ENCODE assay signal across 17 cellular contexts in the genomic region with DNA sequence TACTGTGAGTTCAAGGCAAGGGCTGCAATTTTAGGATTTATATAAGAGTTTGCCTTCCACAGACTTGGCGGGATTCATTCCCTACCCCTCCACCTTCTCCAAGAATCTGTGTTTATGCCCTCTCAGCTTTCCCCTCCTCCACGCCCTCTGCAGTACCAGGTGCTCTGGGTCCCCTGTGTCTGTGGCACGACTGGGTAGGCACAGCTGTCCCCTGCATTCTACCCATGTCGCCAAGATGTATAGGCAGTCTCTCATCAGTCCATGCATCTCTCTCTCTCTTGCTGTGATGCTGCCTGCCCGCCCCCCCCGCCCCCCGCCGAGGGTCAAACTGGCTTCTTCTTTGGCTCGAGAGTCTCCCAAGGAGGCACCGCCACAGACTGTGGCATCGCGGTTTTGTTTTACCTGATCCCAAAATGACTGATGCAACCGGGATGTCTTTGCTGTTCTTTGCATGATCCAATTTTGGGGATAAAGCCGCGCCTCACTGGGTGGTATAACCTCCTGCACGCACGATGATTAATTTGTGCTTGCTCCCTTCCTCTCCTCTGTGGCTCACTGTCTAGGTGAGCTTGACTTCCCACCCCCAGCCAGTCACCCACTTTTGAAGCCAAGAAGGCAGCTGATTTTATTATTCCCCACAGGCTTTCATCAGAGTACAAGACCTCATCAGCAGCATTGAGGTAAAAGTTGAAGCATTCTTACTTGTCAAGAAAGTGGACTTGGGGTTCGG. TPM values are rescaled to one million over a fixed set of nuclear protein-coding genes. Genes with fewer than 3 reads are reported as not detected.
"Had no signal": no experiment of that assay in that cellular context is flagged by ENCODE, and none has a peak within 500 bp of the region (broad histone marks: within the 10 kb centered on the region; RNA-seq: fewer than 3 reads in every experiment).

No MANE protein-coding gene starts in this region.

- H3K27ac ChIP-seq: ascending aorta, psoas muscle, sigmoid colon, suprapubic skin, upper lobe of left lung had no signal

- H3K9me3 Mint-ChIP-seq: activated B cell treated with CpG ODN at 0.5 μM for 24 hours; activated naive CD8-positive, alpha-beta T cell treated with anti-CD3 and anti-CD28 coated beads, Interleukin-2, amount 50 U/mL, for 24 hours; activated T-cell treated with anti-CD3 and anti-CD28 coated beads, Interleukin-2, amount 50 U/mL, for 4 hours; nephron; T-helper 1 cell treated with Interleukin-12 subunit alpha and Interleukin-12 subunit beta and Interleukin-4 antibody, amounts not matched to agents 30 μg/mL and 1 μg/mL, for 36 hours had no signal

- H3K4me1 ChIP-seq: ascending aorta, suprapubic skin had no signal

- H3K27ac Mint-ChIP-seq: activated B cell treated with CpG ODN at 0.5 μM for 24 hours; activated naive CD8-positive, alpha-beta T cell treated with anti-CD3 and anti-CD28 coated beads, Interleukin-2, amount 50 U/mL, for 24 hours; nephron; T-helper 1 cell treated with Interleukin-12 subunit alpha and Interleukin-12 subunit beta and Interleukin-4 antibody, amounts not matched to agents 30 μg/mL and 1 μg/mL, for 36 hours had no signal

- H3K4me3 Mint-ChIP-seq: activated B cell treated with CpG ODN at 0.5 μM for 24 hours; activated naive CD8-positive, alpha-beta T cell treated with anti-CD3 and anti-CD28 coated beads, Interleukin-2, amount 50 U/mL, for 24 hours; activated T-cell treated with anti-CD3 and anti-CD28 coated beads, Interleukin-2, amount 50 U/mL, for 4 hours; nephron; T-helper 1 cell treated with Interleukin-12 subunit alpha and Interleukin-12 subunit beta and Interleukin-4 antibody, amounts not matched to agents 30 μg/mL and 1 μg/mL, for 36 hours had no signal

- H3K27me3 ChIP-seq: ascending aorta, dorsolateral prefrontal cortex, sigmoid colon, suprapubic skin, upper lobe of left lung had no signal

- DNase-seq: activated B cell treated with CpG ODN at 0.5 μM for 24 hours; activated gamma-delta T cell; activated naive CD8-positive, alpha-beta T cell treated with anti-CD3 and anti-CD28 coated beads, Interleukin-2, amount 50 U/mL, for 24 hours; activated T-cell treated with anti-CD3 and anti-CD28 coated beads, Interleukin-2, amount 50 U/mL, for 4 hours; mammary epithelial cell; mucosa of descending colon; psoas muscle; sigmoid colon; stimulated activated CD4-positive, alpha-beta T cell treated with anti-CD3 and anti-CD28 coated beads, Interleukin-12 subunit alpha, Interleukin-12 subunit beta, amount 100 ng/mL, for 4 hours; stimulated activated naive CD8-positive, alpha-beta T cell treated with anti-CD3 and anti-CD28 coated beads, Interleukin-15, Interleukin-2, amounts not matched to agents 100 U/mL and 50 U/mL, for 24 hours; upper lobe of left lung had no signal

- H3K4me1 Mint-ChIP-seq: activated B cell treated with CpG ODN at 0.5 μM for 24 hours; activated naive CD8-positive, alpha-beta T cell treated with anti-CD3 and anti-CD28 coated beads, Interleukin-2, amount 50 U/mL, for 24 hours; nephron had no signal

- H3K27me3 Mint-ChIP-seq: activated B cell treated with CpG ODN at 0.5 μM for 24 hours; activated naive CD8-positive, alpha-beta T cell treated with anti-CD3 and anti-CD28 coated beads, Interleukin-2, amount 50 U/mL, for 24 hours had no signal

- ATAC-seq: activated naive CD8-positive, alpha-beta T cell treated with anti-CD3 and anti-CD28 coated beads, Interleukin-2, amount 50 U/mL, for 24 hours; activated T-cell treated with anti-CD3 and anti-CD28 coated beads, Interleukin-2, amount 50 U/mL, for 4 hours; mucosa of descending colon; psoas muscle; stimulated activated naive CD8-positive, alpha-beta T cell treated with anti-CD3 and anti-CD28 coated beads, Interleukin-15, Interleukin-2, amounts not matched to agents 100 U/mL and 50 U/mL, for 24 hours had no signal

- H3K9me3 ChIP-seq: ascending aorta, psoas muscle, sigmoid colon, suprapubic skin, upper lobe of left lung had no signal

- H3K4me3 ChIP-seq: ascending aorta, dorsolateral prefrontal cortex, mucosa of descending colon, psoas muscle, sigmoid colon, suprapubic skin, upper lobe of left lung had no signal

RNA-seq across cellular contexts. Expression of a gene that starts 43.7 kb away (rescaled TPM):
- total RNA-seq: ascending aorta, bronchial epithelial cell, psoas muscle had no signal
